19 cellular contexts compared by ENCODE assay signal in genomic region chr9:21023861-21024260, GRCh38. TPM values are rescaled to one million over a fixed set of nuclear protein-coding genes. Genes with fewer than 3 reads are reported as not detected.
"Had no signal": no experiment of that assay in that cellular context is flagged by ENCODE, and none has a peak within 500 bp of the region (broad histone marks: within the 10 kb centered on the region; RNA-seq: fewer than 3 reads in every experiment).

No MANE protein-coding gene starts in this region.

- H3K4me1 ChIP-seq: colonic mucosa, right atrium auricular region, tibial nerve had no signal

- H3K9me3 Mint-ChIP-seq: activated B cell treated with CpG ODN at 0.5 μM for 24 hours; effector memory CD8-positive, alpha-beta T cell; stimulated activated memory B cell treated with anti-CD40 and anti-IgM and Interleukin-4, amounts not matched to agents 10 μg/mL and 1 μg/mL and 100 μg/mL, for 72 hours had no signal

- H3K4me3 Mint-ChIP-seq: activated B cell treated with CpG ODN at 0.5 μM for 24 hours; activated CD4-positive, alpha-beta T cell treated with anti-CD3 and anti-CD28 coated beads, Interleukin-2, amount 10 ng/mL, durations not matched to agents 7 days and 5 days; effector memory CD8-positive, alpha-beta T cell; mesothelial cell of epicardium; stimulated activated memory B cell treated with anti-CD40 and anti-IgM and Interleukin-4, amounts not matched to agents 10 μg/mL and 1 μg/mL and 100 μg/mL, for 72 hours; T-helper 17 cell had no signal

- H3K27ac Mint-ChIP-seq: activated B cell treated with CpG ODN at 0.5 μM for 24 hours; activated CD4-positive, alpha-beta T cell treated with anti-CD3 and anti-CD28 coated beads, Interleukin-2, amount 10 ng/mL, durations not matched to agents 7 days and 5 days; effector memory CD8-positive, alpha-beta T cell; mesothelial cell of epicardium; stimulated activated memory B cell treated with anti-CD40 and anti-IgM and Interleukin-4, amounts not matched to agents 10 μg/mL and 1 μg/mL and 100 μg/mL, for 72 hours; T-helper 17 cell had no signal

- H3K4me3 ChIP-seq: colonic mucosa, right atrium auricular region, tibial nerve had no signal

- FAIRE-seq: TTC549 had no signal

- ATAC-seq: effector memory CD8-positive, alpha-beta T cell; stimulated activated memory B cell treated with anti-CD40 and anti-IgM and Interleukin-4, amounts not matched to agents 10 μg/mL and 1 μg/mL and 100 μg/mL, for 72 hours; T-helper 17 cell had no signal

- H3K9me3 ChIP-seq: colonic mucosa, right atrium auricular region had no signal

- H3K27ac ChIP-seq: colonic mucosa, epithelial cell of prostate, right atrium auricular region, tibial nerve had no signal

- DNase-seq: activated B cell treated with CpG ODN at 0.5 μM for 24 hours; activated CD4-positive, alpha-beta T cell treated with anti-CD3 and anti-CD28 coated beads, Interleukin-2, amount 10 ng/mL, durations not matched to agents 7 days and 5 days; activated naive CD4-positive, alpha-beta T cell treated with anti-CD3 and anti-CD28 coated beads, Interleukin-2, amount 50 U/mL, for 16 hours; caudate nucleus; colonic mucosa; effector memory CD8-positive, alpha-beta T cell; hippocampal formation; stimulated activated CD4-positive, alpha-beta T cell treated with anti-CD3 and anti-CD28 coated beads, Interleukin-1b, Interleukin-23, amount 100 ng/mL, for 48 hours; T-helper 17 cell had no signal

- H3K27me3 ChIP-seq: colonic mucosa, right atrium auricular region, tibial nerve had no signal

- H3K27me3 Mint-ChIP-seq: activated B cell treated with CpG ODN at 0.5 μM for 24 hours; activated CD4-positive, alpha-beta T cell treated with anti-CD3 and anti-CD28 coated beads, Interleukin-2, amount 10 ng/mL, durations not matched to agents 7 days and 5 days; effector memory CD8-positive, alpha-beta T cell; stimulated activated memory B cell treated with anti-CD40 and anti-IgM and Interleukin-4, amounts not matched to agents 10 μg/mL and 1 μg/mL and 100 μg/mL, for 72 hours; T-helper 17 cell had no signal

- H3K36me3 ChIP-seq: colonic mucosa, right atrium auricular region, tibial nerve had no signal

RNA-seq across cellular contexts. Expression of gene IFNB1, which starts 53.9 kb away (rescaled TPM):
- total RNA-seq: activated B cell treated with CpG ODN at 0.5 μM for 24 hours; activated CD4-positive, alpha-beta T cell treated with anti-CD3 and anti-CD28 coated beads, Interleukin-2, amount 10 ng/mL, durations not matched to agents 7 days and 5 days; colonic mucosa; kidney epithelial cell; liver; mesothelial cell of epicardium; posterior vena cava; right atrium auricular region; subcutaneous adipose tissue; T-helper 17 cell; tibial nerve had no signal
- polyA plus RNA-seq: liver had no signal
